ENCODE assay signal across 8 cellular contexts in the genomic region with DNA sequence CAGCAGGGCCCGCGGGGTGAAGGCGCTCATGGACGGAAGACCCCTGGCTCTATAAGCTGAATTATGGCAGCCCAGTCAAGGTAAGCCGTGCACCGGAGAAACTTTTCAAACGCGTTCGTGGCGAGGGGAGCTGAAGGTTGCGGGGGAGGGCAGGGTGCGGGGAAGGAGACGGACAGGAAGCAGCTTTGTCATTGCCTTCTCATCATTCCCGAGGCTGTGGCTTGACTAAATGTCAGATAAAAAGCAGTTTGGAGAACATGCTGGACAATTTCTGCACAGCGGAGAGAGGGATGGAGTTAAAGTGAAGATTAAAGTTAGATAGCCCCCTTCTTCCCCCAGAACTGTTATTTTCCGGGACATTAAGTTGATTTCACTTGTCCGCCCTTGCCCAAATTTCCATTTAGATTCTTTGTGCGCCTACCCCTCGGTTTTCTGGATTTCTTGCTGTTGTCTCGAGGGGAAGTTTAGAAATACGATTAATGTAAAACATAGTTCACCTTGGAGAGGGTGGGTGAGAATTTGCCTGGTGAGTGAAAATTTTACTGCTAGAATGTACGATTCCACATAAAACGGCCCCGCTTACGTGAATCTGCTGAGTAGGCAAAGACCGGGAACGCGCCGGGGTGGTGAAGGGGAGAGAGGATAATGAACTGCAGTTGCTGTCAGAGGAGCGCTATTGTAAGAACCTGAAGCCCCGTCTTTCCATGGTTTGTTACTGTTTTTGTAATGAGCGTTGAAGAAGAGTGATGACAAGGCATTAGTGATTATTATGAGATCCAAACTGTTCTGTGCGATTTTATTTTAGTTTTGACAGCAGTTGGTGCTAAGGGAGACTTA.
DNase-seq lines count a peak whose midpoint lies in the region; ATAC-seq and TF ChIP-seq lines count a peak whose summit lies in the region.

No MANE protein-coding gene starts in this region.

- H2BK5ac ChIP-seq in trophoblast cell (ENCODE audit: low read depth, low read length, poor library complexity) = peak overlapping the region; percentile 76

- H4K91ac ChIP-seq in trophoblast cell (ENCODE audit: low read depth, low read length) = peak overlapping the region; percentile 50

- no peaks in the 10 kb centered on the region for H3K27me3 Mint-ChIP-seq in activated naive CD8-positive, alpha-beta T cell treated with anti-CD3 and anti-CD28 coated beads, Interleukin-2, amount 50 U/mL, for 24 hours

- POLR2A ChIA-PET in BJ (lab: Charles Lee) = no interaction called here

- TF ChIP-seq CTCF in BJ (IDR thresholded peaks at IDR 0.05; ENCODE audit: insufficient read depth, low read depth, low read length) = no peak

- peak overlapping the region; percentile 57 for H2BK120ac ChIP-seq in trophoblast cell (ENCODE audit: insufficient read depth, low read length, poor library complexity)

- no peaks in the 10 kb centered on the region for H3K9me3 Mint-ChIP-seq in activated naive CD8-positive, alpha-beta T cell treated with anti-CD3 and anti-CD28 coated beads, Interleukin-2, amount 50 U/mL, for 24 hours

- H3K18ac ChIP-seq in trophoblast cell (ENCODE audit: low read length) = peak overlapping the region; percentile 90

- H3K4me3 Mint-ChIP-seq in activated naive CD8-positive, alpha-beta T cell treated with anti-CD3 and anti-CD28 coated beads, Interleukin-2, amount 50 U/mL, for 24 hours = peak overlapping the region; percentile 95

- peak overlapping the region; percentile 81 for H4K8ac ChIP-seq in trophoblast cell (ENCODE audit: low read depth, low read length)

- H3K4me3 ChIP-seq in BJ (ENCODE audit: low read depth, low read length) (peak overlapping the region; percentile 73), trophoblast cell (ENCODE audit: low read depth, low read length) (peak overlapping the region; percentile 78)

- H3K4ac ChIP-seq in trophoblast cell (ENCODE audit: low read depth, low read length) = peak overlapping the region; percentile 16

- CTCF ChIA-PET in BJ (lab: Yijun Ruan, JAX) = interaction anchor here (2.2 kb wide), 1 partner anchor 85 kb away, joined by 16 read pairs; no protein-coding TSS in a partner anchor

- no peaks in the 10 kb centered on the region for H3K36me3 ChIP-seq in BJ (ENCODE audit: control insufficient read depth, insufficient read depth, low read length)
- no peaks in the 10 kb centered on the region for H3K36me3 ChIP-seq in trophoblast cell (ENCODE audit: control insufficient read depth in 1 of 2, insufficient read depth in 2 of 2, low read length in 2 of 2)

- no peak for ATAC-seq in activated naive CD8-positive, alpha-beta T cell treated with anti-CD3 and anti-CD28 coated beads, Interleukin-2, amount 50 U/mL, for 24 hours
- no peak for ATAC-seq in GM19324 (IDR thresholded peaks at IDR 0.05; ENCODE audit: low FRiP score, unreplicated experiment)
- ATAC-seq in HG03108 (IDR thresholded peaks at IDR 0.05; ENCODE audit: unreplicated experiment) = no peak

- H4K12ac ChIP-seq in trophoblast cell (ENCODE audit: low read depth, low read length) = peak overlapping the region; percentile 45

- peak overlapping the region; percentile 99 for H3K27ac Mint-ChIP-seq in activated naive CD8-positive, alpha-beta T cell treated with anti-CD3 and anti-CD28 coated beads, Interleukin-2, amount 50 U/mL, for 24 hours

- H3K4me1 ChIP-seq in trophoblast cell (ENCODE audit: control insufficient read depth in 1 of 2, insufficient read depth in 2 of 2, low read length in 2 of 2) = peaks cover 4 to 15% of the 10 kb centered on the region in 2 experiments

- H3K36me3 Mint-ChIP-seq in activated naive CD8-positive, alpha-beta T cell treated with anti-CD3 and anti-CD28 coated beads, Interleukin-2, amount 50 U/mL, for 24 hours (ENCODE audit: low read depth) = peaks cover 1% of the 10 kb centered on the region

- peaks cover 5% of the 10 kb centered on the region for H3K79me2 ChIP-seq in trophoblast cell (ENCODE audit: control insufficient read depth, insufficient read depth, low read length, poor library complexity)

- H3K14ac ChIP-seq in trophoblast cell (ENCODE audit: low read length) = peak overlapping the region; percentile 81

- no CpG with 5 or more reads among the region's 33 CpGs for WGBS in trophoblast cell (ENCODE audit: extremely low coverage, insufficient coverage, insufficient read length)

- H3K27ac ChIP-seq in trophoblast cell (ENCODE audit: low read depth, low read length) = peak overlapping the region; percentile 91

- H2BK12ac ChIP-seq in trophoblast cell (ENCODE audit: low read length) = peak overlapping the region; percentile 63

- no peaks in the 10 kb centered on the region for H3K27me3 ChIP-seq in BJ (ENCODE audit: control insufficient read depth, insufficient read depth, low read length)
- H3K27me3 ChIP-seq in trophoblast cell (ENCODE audit: insufficient read depth, low read length) = no peaks in the 10 kb centered on the region

- peaks cover 9% of the 10 kb centered on the region for H3K79me1 ChIP-seq in trophoblast cell (ENCODE audit: low read length)

- intact Hi-C loops in cardiac septum (cut with DNase I) = loop anchor here (1.0 to 5.0 kb wide), 4 partner anchors 21 to 85 kb away; partner anchors contain the start of gene AFF1

- peak overlapping the region; percentile 96 for H3K4me2 ChIP-seq in trophoblast cell (ENCODE audit: low read length)

- DNase-seq in BJ (ENCODE audit: low read depth) = no peak
- DNase-seq in HT-29 (ENCODE audit: low spot score) = peak; percentile 79
- DNase-seq in RPMI8226 = peak; percentile 78
- peak; percentile 61 for DNase-seq in activated naive CD8-positive, alpha-beta T cell treated with anti-CD3 and anti-CD28 coated beads, Interleukin-2, amount 50 U/mL, for 24 hours
- DNase-seq in cardiac septum (ENCODE audit: low spot score) = peak; percentile 89
- peak in 1 of 2 donors; percentile 38 for DNase-seq in trophoblast cell

- H3K23ac ChIP-seq in trophoblast cell (ENCODE audit: low read length) = no peak overlapping the region

- peak overlapping the region; percentile 81 for H3K9ac ChIP-seq in trophoblast cell (ENCODE audit: low read length)

- no peak overlapping the region for H2AK5ac ChIP-seq in trophoblast cell (ENCODE audit: low read length)

- H2AFZ ChIP-seq in trophoblast cell (ENCODE audit: insufficient read depth, low read length, poor library complexity) = peak overlapping the region; percentile 61

- H3K4me1 Mint-ChIP-seq in activated naive CD8-positive, alpha-beta T cell treated with anti-CD3 and anti-CD28 coated beads, Interleukin-2, amount 50 U/mL, for 24 hours = peaks cover 66% of the 10 kb centered on the region

- no peaks in the 10 kb centered on the region for H3K9me3 ChIP-seq in trophoblast cell (ENCODE audit: insufficient read depth, low read depth, low read length)
